ENCODE assay signal across 11 cellular contexts in genomic region chrX:151169783-151170182, GRCh38. TPM values are rescaled to one million over a fixed set of nuclear protein-coding genes. Genes with fewer than 3 reads are reported as not detected.
"Had no signal": no experiment of that assay in that cellular context is flagged by ENCODE, and none has a peak within 500 bp of the region (broad histone marks: within the 10 kb centered on the region; RNA-seq: fewer than 3 reads in every experiment).

No MANE protein-coding gene starts in this region.

- H2AFZ ChIP-seq: GM23248 had no signal

- H3K9me3 ChIP-seq: HAP-1 had no signal

- ATAC-seq: HCT116, K562 had no signal

- H3K4me1 ChIP-seq: HAP-1 had no signal

- H3K4me3 Mint-ChIP-seq: HFFc6 had no signal

- H3K4me3 ChIP-seq: GM23248, HAP-1, K562 had no signal

- H3K9me3 Mint-ChIP-seq: HFFc6 had no signal

- H3K27ac Mint-ChIP-seq: HFFc6 had no signal

- DNase-seq: GM23248, H7, HFFc6, IMR-90, KG1 had no signal

- FAIRE-seq: K562 had no signal

- H3K27ac ChIP-seq: GM23248, HL-60 had no signal

- H3K36me3 ChIP-seq: HAP-1 had no signal

- H3K9ac ChIP-seq: GM23248 had no signal

RNA-seq across cellular contexts. Expression of gene GPR50, which starts 6.6 kb away (rescaled TPM):
- total RNA-seq: GM23248, H4, HFFc6, HT1080, IMR-90, K562 had no signal
- polyA plus RNA-seq: GM23248, IMR-90 had no signal
